In genomic region chr20:56391596-56392281, GRCh38 we compare ENCODE assay signal across 8 cellular contexts. TPM values are rescaled to one million over a fixed set of nuclear protein-coding genes. Genes with fewer than 3 reads are reported as not detected.
A peak's percentile ranks its signal among the peaks of the same experiment; 100 is the strongest.
DNase-seq lines count a peak whose midpoint lies in the region; ATAC-seq and TF ChIP-seq lines count a peak whose summit lies in the region.

AURKA (minus strand) TSS chr20:56392215; CDS start chr20:56388197, 4,018 bp downstream.

- H3K9me3 Mint-ChIP-seq in CD8-positive, alpha-beta T cell: no peaks in the 10 kb centered on the region
- no peaks in the 10 kb centered on the region for H3K9me3 Mint-ChIP-seq in activated naive CD8-positive, alpha-beta T cell treated with anti-CD3 and anti-CD28 coated beads, Interleukin-2, amount 50 U/mL, for 24 hours

- DNase-seq in CD8-positive, alpha-beta T cell: no peak
- no peak for DNase-seq in activated naive CD8-positive, alpha-beta T cell treated with anti-CD3 and anti-CD28 coated beads, Interleukin-2, amount 50 U/mL, for 24 hours
- DNase-seq in KBM-7: no peak
- no peak for DNase-seq in stimulated activated CD8-positive, alpha-beta memory T cell treated with anti-CD3 and anti-CD28 coated beads, Interleukin-4, amount 100 ng/mL, for 48 hours

- peak within 1 kb of the TSS; percentile 52 for H3K27ac Mint-ChIP-seq in CD8-positive, alpha-beta T cell
- H3K27ac Mint-ChIP-seq in activated naive CD8-positive, alpha-beta T cell treated with anti-CD3 and anti-CD28 coated beads, Interleukin-2, amount 50 U/mL, for 24 hours: peak within 1 kb of the TSS; percentile 75

- peaks cover 20% of the 10 kb centered on the region for H3K36me3 Mint-ChIP-seq in CD8-positive, alpha-beta T cell
- H3K36me3 Mint-ChIP-seq in activated naive CD8-positive, alpha-beta T cell treated with anti-CD3 and anti-CD28 coated beads, Interleukin-2, amount 50 U/mL, for 24 hours (ENCODE audit: low read depth): peaks cover 59% of the 10 kb centered on the region

- no peaks in the 10 kb centered on the region for H3K27me3 Mint-ChIP-seq in CD8-positive, alpha-beta T cell (ENCODE audit: low read depth)
- H3K27me3 Mint-ChIP-seq in activated naive CD8-positive, alpha-beta T cell treated with anti-CD3 and anti-CD28 coated beads, Interleukin-2, amount 50 U/mL, for 24 hours: no peaks in the 10 kb centered on the region

- no peak for TF ChIP-seq CTCF in CD8-positive, alpha-beta T cell (IDR thresholded peaks at IDR 0.05)

- ATAC-seq in CD8-positive, alpha-beta T cell: peak; percentile 10
- ATAC-seq in GM19372 (IDR thresholded peaks at IDR 0.05; ENCODE audit: low read depth, unreplicated experiment) (peak; percentile 36), HG03442 (IDR thresholded peaks at IDR 0.05; ENCODE audit: unreplicated experiment) (peak; percentile 25)
- peak; percentile 44 for ATAC-seq in activated naive CD8-positive, alpha-beta T cell treated with anti-CD3 and anti-CD28 coated beads, Interleukin-2, amount 50 U/mL, for 24 hours

- in situ Hi-C loops in KBM-7 (cut with MboI; ENCODE audit: low pct_unique_long_range_greater_than_20kb, low sequenced_read_pairs): no loop called here

- no peaks in the 10 kb centered on the region for H3K9me3 ChIP-seq in CD8-positive, alpha-beta T cell (ENCODE audit: low read length)
- H3K9me3 ChIP-seq in iPS-15b (ENCODE audit: control insufficient read depth, insufficient read depth, low read length) (no peaks in the 10 kb centered on the region), subcutaneous abdominal adipose tissue (ENCODE audit: control insufficient read depth in 5 of 5, low read length in 5 of 5) (no peaks in the 10 kb centered on the region)

- H3K27ac ChIP-seq in CD8-positive, alpha-beta T cell (ENCODE audit: low read depth, low read length): peak within 1 kb of the TSS; percentile 95
- H3K27ac ChIP-seq in subcutaneous abdominal adipose tissue (ENCODE audit: low read depth, low read length): peak within 1 kb of the TSS; percentile 88

- H3K4me1 ChIP-seq in CD8-positive, alpha-beta T cell (ENCODE audit: insufficient read depth, low read length): peaks cover 17% of the 10 kb centered on the region
- H3K4me1 ChIP-seq in iPS-15b (ENCODE audit: control insufficient read depth, insufficient read depth, low read length) (no peaks in the 10 kb centered on the region), subcutaneous abdominal adipose tissue (ENCODE audit: control insufficient read depth in 5 of 5, insufficient read depth in 5 of 5, low read length in 5 of 5) (peaks cover 7 to 28% (median 23%) of the 10 kb centered on the region in 5 donors)

- POLR2A ChIA-PET in CD8-positive, alpha-beta T cell (lab: Charles Lee): interaction anchor here (1.0 to 2.6 kb wide), 7 partner anchors 20 to 78 kb away, joined by 3 to 21 read pairs (median 9); partner anchors contain the start of genes CASS4, FAM210B and RTF2

- H3K4me3 ChIP-seq in CD8-positive, alpha-beta T cell (ENCODE audit: low read depth, low read length): peak within 1 kb of the TSS; percentile 91
- H3K4me3 ChIP-seq in iPS-15b (ENCODE audit: low read depth, low read length) (peak within 1 kb of the TSS; percentile 96), subcutaneous abdominal adipose tissue (ENCODE audit: low read depth in 1 of 5, low read length in 5 of 5) (peak within 1 kb of the TSS; percentile 81 to 100 (median 98))

- H3K4me3 Mint-ChIP-seq in CD8-positive, alpha-beta T cell: no peak within 1 kb of the TSS
- no peak within 1 kb of the TSS for H3K4me3 Mint-ChIP-seq in activated naive CD8-positive, alpha-beta T cell treated with anti-CD3 and anti-CD28 coated beads, Interleukin-2, amount 50 U/mL, for 24 hours

- peak within 1 kb of the TSS; percentile 84 for H3K9ac ChIP-seq in iPS-15b (ENCODE audit: low read depth, low read length)
- H3K9ac ChIP-seq in subcutaneous abdominal adipose tissue (ENCODE audit: low read length in 5 of 5): peak within 1 kb of the TSS; percentile 68 to 93 (median 91)

- no peaks in the 10 kb centered on the region for H3K27me3 ChIP-seq in CD8-positive, alpha-beta T cell (ENCODE audit: insufficient read depth, low read length)
- H3K27me3 ChIP-seq in iPS-15b (ENCODE audit: control insufficient read depth, insufficient read depth, low read length) (no peaks in the 10 kb centered on the region), subcutaneous abdominal adipose tissue (ENCODE audit: control insufficient read depth in 5 of 5, insufficient read depth in 4 of 5, low read length in 5 of 5) (no peaks in the 10 kb centered on the region)

- CTCF ChIA-PET in CD8-positive, alpha-beta T cell (lab: Charles Lee): interaction anchor here (0.6 to 1.5 kb wide), 7 partner anchors 8 to 123 kb away, joined by 3 to 5 read pairs (median 3); partner anchors contain the start of gene CASS4

- peaks cover 13% of the 10 kb centered on the region for H3K36me3 ChIP-seq in CD8-positive, alpha-beta T cell (ENCODE audit: insufficient read depth, low read length)
- peaks cover 17% of the 10 kb centered on the region for H3K36me3 ChIP-seq in iPS-15b (ENCODE audit: control insufficient read depth, insufficient read depth, low read length)
- peaks cover 13 to 18% (median 15%) of the 10 kb centered on the region in 5 donors for H3K36me3 ChIP-seq in subcutaneous abdominal adipose tissue (ENCODE audit: control insufficient read depth in 5 of 5, insufficient read depth in 5 of 5, low read length in 5 of 5)

- intact Hi-C loops in CD8-positive, alpha-beta T cell (cut with DNase I, micrococcal nuclease): loop anchor here (1.0 to 10.0 kb wide), 5 partner anchors 21 to 1916 kb away; partner anchors contain the start of genes FAM210B (in 2 of the 2), RTF2 (in 2 of the 2), CASS4 (in 1 of the 2) and RAB22A (in 1 of the 2)

- H3K4me1 Mint-ChIP-seq in CD8-positive, alpha-beta T cell (ENCODE audit: low read depth): peaks cover 27% of the 10 kb centered on the region
- H3K4me1 Mint-ChIP-seq in activated naive CD8-positive, alpha-beta T cell treated with anti-CD3 and anti-CD28 coated beads, Interleukin-2, amount 50 U/mL, for 24 hours: peaks cover 33% of the 10 kb centered on the region

RNA-seq across cellular contexts. Expression of gene AURKA, which starts in this region (rescaled TPM):
- under 1 TPM; 0.22 to 0.81 TPM for total RNA-seq in CD8-positive, alpha-beta T cell

Comparison
In these comparisons a context has a peak if more than half of its experiments do, and no peak if none do; other contexts are left out.
1. Peak in ATAC-seq, H3K4me3 ChIP-seq and H3K27ac ChIP-seq in CD8-positive, alpha-beta T cell; RNA of the gene not detected or under 1 TPM.